In the genomic region with DNA sequence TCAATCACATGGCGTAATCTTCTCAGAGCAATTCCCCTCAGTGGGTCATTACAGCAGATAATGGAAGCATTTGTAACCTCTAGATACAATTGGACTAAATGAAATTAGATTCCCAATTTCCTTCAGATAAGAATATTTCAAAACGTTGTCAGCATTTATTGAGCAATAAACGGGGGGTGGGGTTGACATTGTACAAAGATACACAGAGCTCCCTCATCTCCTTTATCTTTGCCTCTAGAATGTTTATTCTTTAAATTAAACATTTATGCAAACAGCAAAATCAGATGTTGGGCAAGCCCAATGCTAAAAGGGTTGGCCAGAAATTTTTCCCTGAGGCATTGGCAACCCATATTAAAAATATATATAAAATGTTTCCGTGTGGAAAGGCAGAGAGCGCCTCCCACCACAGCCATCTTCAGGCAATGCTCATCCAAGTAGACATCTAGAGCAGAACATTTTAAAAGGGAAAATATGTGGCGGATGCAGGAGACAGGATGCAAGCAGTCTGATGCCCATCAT, we compare ENCODE assay signal across 28 cellular contexts.
DNase-seq lines count a peak whose midpoint lies in the region; ATAC-seq, FAIRE-seq and TF ChIP-seq lines count a peak whose summit lies in the region.
"Had no signal": no experiment of that assay in that cellular context is flagged by ENCODE, and none has a peak within 500 bp of the region (broad histone marks: within the 10 kb centered on the region; RNA-seq: fewer than 3 reads in every experiment).

No MANE protein-coding gene starts in this region.

- POLR2A ChIA-PET in IMR-90 (lab: Charles Lee; ENCODE audit: unreplicated experiment) = no interaction called here
- POLR2A ChIA-PET in K562 (lab: Yijun Ruan, JAX) = interaction anchor here (1.1 kb wide), 1 partner anchor 11 kb away, joined by 3 read pairs; no protein-coding TSS in a partner anchor

- H3K79me2 ChIP-seq in K562 (ENCODE audit: control insufficient read depth, insufficient read depth, low read length) = peaks cover 29% of the 10 kb centered on the region

- BruUV-seq in IMR-90 (replicated peaks; lab: Mats Ljungman, UMichigan) (no TSS peak), K562 (replicated peaks; lab: Mats Ljungman, UMichigan) (no TSS peak)

- CTCF ChIA-PET in IMR-90 (lab: Yijun Ruan, JAX) (no interaction called here), K562 (lab: Yijun Ruan, JAX; ENCODE audit: low intra/inter-chr PET ratio) (no interaction called here)

- no peak overlapping the region; the same call in 1 of the 2 replicates for H3K18ac ChIP-seq in IMR-90 (ENCODE audit: low read depth, low read length)

- H3K36me3 ChIP-seq in IMR-90 (ENCODE audit: control insufficient read depth, insufficient read depth, low read length) (no peaks in the 10 kb centered on the region), K562 (ENCODE audit: control insufficient read depth, insufficient read depth, low read length) (no peaks in the 10 kb centered on the region), H7 (replicated peaks; ENCODE audit: control insufficient read depth, insufficient read depth, low read length) (no peaks in the 10 kb centered on the region)
- H3K36me3 ChIP-seq: BLaER1 treated with 17β-estradiol and CSF1 and Interleukin-3, amounts not matched to agents 10 nM and 100 nM; HAP-1 had no signal

- H3K56ac ChIP-seq in IMR-90 (ENCODE audit: extremely low read depth, insufficient read depth, low read length) = no peak overlapping the region

- ATAC-seq in IMR-90 (ENCODE audit: low read depth) = peak; percentile 67
- ATAC-seq in K562 = no peak
- ATAC-seq: GM23338, Right ventricle myocardium inferior, T-helper 17 cell had no signal

- H4K20me1 ChIP-seq in IMR-90 (ENCODE audit: insufficient read depth, low read length) (no peaks in the 10 kb centered on the region), K562 (replicated peaks; ENCODE audit: control insufficient read depth, insufficient read depth, low read length) (no peaks in the 10 kb centered on the region)
- H4K20me1 ChIP-seq: BLaER1 treated with 17β-estradiol and CSF1 and Interleukin-3, amounts not matched to agents 10 nM and 100 nM had no signal

- H3K9me3 ChIP-seq in IMR-90 (ENCODE audit: control insufficient read depth, insufficient read depth, low read length) (no peaks in the 10 kb centered on the region), K562 (replicated peaks; ENCODE audit: control insufficient read depth, insufficient read depth, low read depth, low read length) (no peaks in the 10 kb centered on the region)
- H3K9me3 ChIP-seq: BLaER1 treated with 17β-estradiol and CSF1 and Interleukin-3, amounts not matched to agents 10 nM and 100 nM; HAP-1 had no signal

- no peak overlapping the region for H3K14ac ChIP-seq in IMR-90 (replicated peaks; ENCODE audit: low read depth, low read length)

- H3K4ac ChIP-seq in IMR-90 (ENCODE audit: low read depth, low read length) = no peak overlapping the region

- H2BK20ac ChIP-seq in IMR-90 (ENCODE audit: low read depth, low read length) = no peak overlapping the region

- intact Hi-C loops in IMR-90 (cut with micrococcal nuclease) (loop anchor here (10.0 kb wide), 1 partner anchor 376 kb away; no protein-coding TSS in a partner anchor), K562 (cut with micrococcal nuclease) (no loop called here)

- H3K9me1 ChIP-seq in IMR-90 (ENCODE audit: insufficient read depth, low read length) = no peaks in the 10 kb centered on the region
- no peaks in the 10 kb centered on the region for H3K9me1 ChIP-seq in K562 (ENCODE audit: control insufficient read depth, insufficient read depth, low read length)

- in situ Hi-C loops in IMR-90 (cut with MboI; ENCODE audit: low sequenced_read_pairs) = loop anchor here (10.0 to 25.0 kb wide), 3 partner anchors 448 to 1548 kb away; no protein-coding TSS in a partner anchor
- in situ Hi-C loops in K562 (cut with MboI) = no loop called here

- no peak overlapping the region for H4K8ac ChIP-seq in IMR-90 (ENCODE audit: low read depth in 2 of 2, low read length in 2 of 2)

- no peak for TF ChIP-seq CTCF in 22Rv1 (IDR thresholded peaks at IDR 0.05)
- TF ChIP-seq CTCF in IMR-90 (conservative IDR thresholded peaks at IDR 0.05; ENCODE audit: low read depth, low read length) = no peak
- TF ChIP-seq CTCF in K562 (IDR thresholded peaks at IDR 0.05 in 2 of 3, conservative IDR thresholded peaks at IDR 0.05 in 1 of 3; ENCODE audit: insufficient read depth in 2 of 3, low read depth in 1 of 3, low read length in 3 of 3) = no peak

- no peak overlapping the region for H2AK5ac ChIP-seq in IMR-90 (ENCODE audit: low read depth, low read length)

- H2BK5ac ChIP-seq in IMR-90 (ENCODE audit: low read depth, low read length, poor library complexity, severe bottlenecking) = no peak overlapping the region

- no peak overlapping the region for H3K4me3 ChIP-seq in IMR-90 (ENCODE audit: insufficient read depth, low read depth, low read length)
- H3K4me3 ChIP-seq in K562 = no peak overlapping the region
- H3K4me3 ChIP-seq in H7 (ENCODE audit: insufficient read depth, low read depth, low read length) = no peak overlapping the region
- H3K4me3 ChIP-seq: BLaER1 treated with 17β-estradiol and CSF1 and Interleukin-3, amounts not matched to agents 10 nM and 100 nM; GM23338; HAP-1; PC-9 had no signal

- TF ChIP-seq RAD21 in IMR-90 (IDR thresholded peaks at IDR 0.05; ENCODE audit: low read length) (no peak), K562 (CRISPR knock-in tag; conservative IDR thresholded peaks at IDR 0.05 in 1 of 2, IDR thresholded peaks at IDR 0.05 in 1 of 2) (no peak)

- H3K23ac ChIP-seq in IMR-90 (ENCODE audit: low read depth, low read length) = no peak overlapping the region

- H3K79me1 ChIP-seq in IMR-90 (ENCODE audit: low read depth in 1 of 2, low read length in 2 of 2) = no peaks in the 10 kb centered on the region

- H3K27me3 ChIP-seq in IMR-90 (ENCODE audit: control insufficient read depth, insufficient read depth, low read length) (no peaks in the 10 kb centered on the region), K562 (ENCODE audit: control insufficient read depth in 2 of 2, insufficient read depth in 2 of 2, low read length in 2 of 2) (no peaks in the 10 kb centered on the region), H7 (ENCODE audit: control insufficient read depth, insufficient read depth, low read length) (no peaks in the 10 kb centered on the region)

- H3K4me1 ChIP-seq in IMR-90 (ENCODE audit: control insufficient read depth, insufficient read depth, low read length) (peaks cover 2% of the 10 kb centered on the region; the same call in 1 of the 2 replicates), K562 (replicated peaks in 1 of 2; ENCODE audit: control insufficient read depth in 2 of 2, insufficient read depth in 2 of 2, low read length in 2 of 2) (no peaks in the 10 kb centered on the region)
- H3K4me1 ChIP-seq: BLaER1 treated with 17β-estradiol and CSF1 and Interleukin-3, amounts not matched to agents 10 nM and 100 nM; HAP-1 had no signal

- dilution Hi-C loops in IMR-90 (cut with HindIII; ENCODE audit: low sequenced_read_pairs, unreplicated experiment) = no loop called here

- no peak overlapping the region for H3K4me2 ChIP-seq in IMR-90 (ENCODE audit: low read depth, low read length)
- H3K4me2 ChIP-seq in K562 (ENCODE audit: insufficient read depth, low read length) = no peak overlapping the region
- H3K4me2 ChIP-seq: BLaER1 treated with 17β-estradiol and CSF1 and Interleukin-3, amounts not matched to agents 10 nM and 100 nM; GM23338; PC-9 had no signal

- DNase-seq in IMR-90 (peak; percentile 22), NCI-H226 (peak; percentile 3), K562 (ENCODE audit: extremely low read depth in 1 of 4, low spot score in 3 of 4) (no peak), H7 (no peak)
- DNase-seq in stimulated activated naive CD4-positive, alpha-beta T cell (lab: John Stamatoyannopoulos, UW) = no peak
- DNase-seq in stimulated activated CD8-positive, alpha-beta memory T cell treated with anti-CD3 and anti-CD28 coated beads, Interleukin-4, amount 100 ng/mL, for 48 hours = no peak
- DNase-seq: CD4-positive, alpha-beta memory T cell; COR-L47; DMS53; MM.1S; NCI-H1048; NCI-H1417; NCI-H187; NCI-H2081 treated with DMSO at 0.1 percent for 48 hours; NCI-H2171; NCI-H446; NCI-H524 treated with DMSO at 0.1 percent for 48 hours; NCI-H82; NK-92 treated with Interleukin-12 subunit alpha and Interleukin-12 subunit beta, amount 100 ng/mL, for 24 hours; PC-9; T-helper 17 cell had no signal

- no peak overlapping the region for H2AFZ ChIP-seq in IMR-90 (replicated peaks; ENCODE audit: low read length, poor library complexity)
- no peak overlapping the region for H2AFZ ChIP-seq in K562 (ENCODE audit: low read depth, low read length)
- H2AFZ ChIP-seq: GM23338, PC-9 had no signal

- H4K5ac ChIP-seq in IMR-90 (ENCODE audit: low read depth, low read length) = peak overlapping the region; percentile 68; the same call in 1 of the 2 replicates

- no peak for TF ChIP-seq EP300 in K562 (IDR thresholded peaks at IDR 0.05; ENCODE audit: low read length)

- no peak overlapping the region for H2BK15ac ChIP-seq in IMR-90 (ENCODE audit: low read depth, low read length)

- FAIRE-seq in K562 (lab: Jason Lieb, UNC) = no peak
- FAIRE-seq: GM18507 had no signal

- no peak overlapping the region for H3K9ac ChIP-seq in IMR-90 (ENCODE audit: low read depth, low read length)
- no peak overlapping the region for H3K9ac ChIP-seq in K562 (ENCODE audit: insufficient read depth in 1 of 2, low read depth in 2 of 2, low read length in 2 of 2)
- H3K9ac ChIP-seq: BLaER1 treated with 17β-estradiol and CSF1 and Interleukin-3, amounts not matched to agents 10 nM and 100 nM had no signal

- H4K91ac ChIP-seq in IMR-90 (ENCODE audit: insufficient read depth, low read depth, low read length) = no peak overlapping the region

- no CpG with 5 or more reads among the region's 6 CpGs for WGBS in IMR-90 (ENCODE audit: extremely low coverage in 2 of 2, insufficient read length in 1 of 2), 2 experiments
- WGBS in K562 (ENCODE audit: insufficient coverage, low coverage, missing lambda C conversion rate) = 77% methylated on average over 6 of the region's 6 CpGs

- H3K27ac ChIP-seq in 22Rv1 = peak overlapping the region; percentile 70
- peak overlapping the region; percentile 44; the same call in 1 of the 2 replicates for H3K27ac ChIP-seq in IMR-90 (ENCODE audit: insufficient read depth, low read length)
- H3K27ac ChIP-seq in K562 (ENCODE audit: extremely low read depth, low read depth, low read length) = no peak overlapping the region
- H3K27ac ChIP-seq: BLaER1 treated with 17β-estradiol and CSF1 and Interleukin-3, amounts not matched to agents 10 nM and 100 nM; HL-60; PC-9 had no signal

- no peak for TF ChIP-seq POLR2A in IMR-90 (IDR thresholded peaks at IDR 0.05; ENCODE audit: low read depth, low read length)
- no peak for TF ChIP-seq POLR2A in K562 (conservative IDR thresholded peaks at IDR 0.05)

- no peak overlapping the region for H2BK120ac ChIP-seq in IMR-90 (ENCODE audit: low read depth, low read length)

- no peak overlapping the region for H2AK9ac ChIP-seq in IMR-90 (replicated peaks; ENCODE audit: low read depth, low read length, poor library complexity)

TF ChIP-seq in IMR-90, 13 proteins besides CTCF, POLR2A, EP300 and RAD21 (continues in another document):
- TF ChIP-seq CEBPB (IDR thresholded peaks at IDR 0.05; ENCODE audit: low read depth, low read length) (peak; percentile 45; the same call in 1 of the 2 replicates), BHLHE40 (IDR thresholded peaks at IDR 0.05; ENCODE audit: low read depth, low read length) (no peak)

TF ChIP-seq in K562, 482 proteins besides CTCF, POLR2A, EP300 and RAD21 (continues in another document):
- peak; percentile 42; the same call in 1 of the 2 replicates for TF ChIP-seq CEBPB (tag; IDR thresholded peaks at IDR 0.05)

Comparison
In these comparisons a context has a peak if more than half of its experiments do, and no peak if none do; other contexts are left out.
1. DNase-seq: peak in IMR-90 (single experiment) and NCI-H226 (single experiment); none in K562 (0 of 4), H7 (single experiment), stimulated activated naive CD4-positive, alpha-beta T cell (0 of 6) and stimulated activated CD8-positive, alpha-beta memory T cell treated with anti-CD3 and anti-CD28 coated beads, Interleukin-4, amount 100 ng/mL, for 48 hours (single experiment).